In the genomic region with DNA sequence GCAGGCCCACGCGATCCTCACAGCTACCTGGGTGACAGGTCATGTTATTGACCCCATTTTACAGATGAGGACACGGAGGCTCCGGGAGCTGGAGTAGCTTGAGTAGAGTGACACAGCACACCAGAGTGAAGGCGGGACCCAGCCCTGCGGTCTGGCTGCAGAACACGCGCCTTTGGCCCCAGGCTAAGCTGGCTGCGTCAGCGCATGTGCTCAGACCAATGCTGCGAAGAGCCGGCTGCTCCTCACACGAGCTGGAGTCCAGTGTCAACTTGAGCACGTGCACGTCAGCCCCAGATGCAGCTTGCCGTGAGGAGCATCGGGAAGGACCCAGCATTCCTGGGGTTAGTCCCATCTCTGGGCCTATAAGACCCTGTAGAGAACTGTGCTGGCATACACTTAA, we compare ENCODE assay signal across 14 cellular contexts. TPM values are rescaled to one million over a fixed set of nuclear protein-coding genes. Genes with fewer than 3 reads are reported as not detected.
DNase-seq lines count a peak whose midpoint lies in the region; ATAC-seq and TF ChIP-seq lines count a peak whose summit lies in the region.
"Had no signal": no experiment of that assay in that cellular context is flagged by ENCODE, and none has a peak within 500 bp of the region (broad histone marks: within the 10 kb centered on the region; RNA-seq: fewer than 3 reads in every experiment).

No MANE protein-coding gene starts in this region.

- no peaks in the 10 kb centered on the region for H3K27me3 Mint-ChIP-seq in activated T-helper 17 cell treated with anti-CD3 and anti-CD28 coated beads, Interleukin-2, amount 50 U/mL, for 72 hours

- H3K27ac ChIP-seq in smooth muscle cell (ENCODE audit: low read depth) = no peak overlapping the region
- H3K27ac ChIP-seq: heart left ventricle had no signal

- intact Hi-C loops in posterior cingulate gyrus (cut with DNase I) = no loop called here

- peak overlapping the region; percentile 19 for H3K9ac ChIP-seq in smooth muscle cell (ENCODE audit: low read depth)

- H3K4me3 ChIP-seq in fibroblast of villous mesenchyme (ENCODE audit: low read depth, low read length) = no peak overlapping the region
- no peak overlapping the region for H3K4me3 ChIP-seq in smooth muscle cell
- H3K4me3 ChIP-seq: heart left ventricle, lung had no signal

- H2AFZ ChIP-seq in smooth muscle cell (ENCODE audit: low read depth) = no peak overlapping the region

- H3K4me1 Mint-ChIP-seq in activated T-helper 17 cell treated with anti-CD3 and anti-CD28 coated beads, Interleukin-2, amount 50 U/mL, for 72 hours = no peaks in the 10 kb centered on the region

- no peaks in the 10 kb centered on the region for H3K27me3 ChIP-seq in smooth muscle cell (ENCODE audit: low read depth)
- H3K27me3 ChIP-seq: heart left ventricle had no signal

- no peak overlapping the region for H3K4me3 Mint-ChIP-seq in activated T-helper 17 cell treated with anti-CD3 and anti-CD28 coated beads, Interleukin-2, amount 50 U/mL, for 72 hours

- TF ChIP-seq CTCF in fibroblast of villous mesenchyme (IDR thresholded peaks at IDR 0.05; ENCODE audit: insufficient read depth, low read depth, low read length) = no peak
- TF ChIP-seq CTCF in smooth muscle cell (IDR thresholded peaks at IDR 0.05; ENCODE audit: borderline replicate concordance, insufficient read depth, poor library complexity, severe bottlenecking) = no peak

- no peaks in the 10 kb centered on the region for H3K36me3 ChIP-seq in smooth muscle cell (ENCODE audit: low read depth)
- H3K36me3 ChIP-seq: heart left ventricle had no signal

- no peak overlapping the region for H3K27ac Mint-ChIP-seq in activated T-helper 17 cell treated with anti-CD3 and anti-CD28 coated beads, Interleukin-2, amount 50 U/mL, for 72 hours

- no peak for ATAC-seq in GM18861 (IDR thresholded peaks at IDR 0.05; ENCODE audit: unreplicated experiment)
- ATAC-seq in activated T-helper 17 cell treated with anti-CD3 and anti-CD28 coated beads, Interleukin-2, amount 50 U/mL, for 72 hours (replicated peaks) = no peak
- ATAC-seq: heart left ventricle had no signal

- H3K4me2 ChIP-seq in smooth muscle cell = no peak overlapping the region

- no peaks in the 10 kb centered on the region for H3K79me2 ChIP-seq in smooth muscle cell (ENCODE audit: low read depth)

- H3K4me1 ChIP-seq in smooth muscle cell (ENCODE audit: low read depth) = peaks cover 15% of the 10 kb centered on the region

- H3K36me3 Mint-ChIP-seq in activated T-helper 17 cell treated with anti-CD3 and anti-CD28 coated beads, Interleukin-2, amount 50 U/mL, for 72 hours (ENCODE audit: low read depth) = no peaks in the 10 kb centered on the region

- 86% methylated on average over 17 of the region's 17 CpGs for WGBS in smooth muscle cell (ENCODE audit: low lambda C conversion rate)

- no peaks in the 10 kb centered on the region for H3K9me3 Mint-ChIP-seq in activated T-helper 17 cell treated with anti-CD3 and anti-CD28 coated beads, Interleukin-2, amount 50 U/mL, for 72 hours

- H3F3A ChIP-seq in smooth muscle cell (ENCODE audit: low read depth) = no peaks in the 10 kb centered on the region

- no peaks in the 10 kb centered on the region for H4K20me1 ChIP-seq in smooth muscle cell (ENCODE audit: low read depth)

- DNase-seq in DMS53 (lab: John Stamatoyannopoulos, UW) (peak; percentile 84), NCI-H69 (lab: John Stamatoyannopoulos, UW) (peak; percentile 27), fibroblast of villous mesenchyme (ENCODE audit: low read depth) (peak; percentile 56), smooth muscle cell (lab: John Stamatoyannopoulos, UW; ENCODE audit: unreplicated experiment) (no peak), hypothalamus (lab: John Stamatoyannopoulos, UW) (no peak), posterior cingulate gyrus (no peak)
- DNase-seq: activated CD4-positive, CD25-positive, alpha-beta regulatory T cell; activated T-cell treated with anti-CD3 and anti-CD28 coated beads for 4 hours; NCI-H1092 had no signal

- H3K9me3 ChIP-seq in smooth muscle cell (replicated peaks; ENCODE audit: low read depth) = no peaks in the 10 kb centered on the region
- H3K9me3 ChIP-seq: heart left ventricle had no signal

RNA-seq across cellular contexts. Expression of a gene that starts 49.9 kb away (rescaled TPM):
- total RNA-seq in fibroblast of villous mesenchyme = not detected in 2 replicates
- total RNA-seq in smooth muscle cell = 5.1 and 13.4 TPM in 2 replicates
- polyA plus RNA-seq in smooth muscle cell = 7.2 and 16.3 TPM in 2 replicates
- total RNA-seq in activated T-helper 17 cell treated with anti-CD3 and anti-CD28 coated beads, Interleukin-2, amount 50 U/mL, for 72 hours = not detected
- total RNA-seq: dermis blood vessel endothelial cell had no signal

Comparison
In these comparisons a context has a peak if more than half of its experiments do, and no peak if none do; other contexts are left out.
1. DNase-seq: peak in DMS53 (single experiment), NCI-H69 (single experiment) and fibroblast of villous mesenchyme (single experiment); none in smooth muscle cell (single experiment), hypothalamus (0 of 51) and posterior cingulate gyrus (0 of 10).